In genomic region chr19:277581-278165, GRCh38 we compare ENCODE assay signal across 1 cellular context.
TF ChIP-seq lines count a peak whose summit lies in the region.

No MANE protein-coding gene starts in this region.

TF ChIP-seq in A549, 52 proteins besides CTCF, POLR2A, EP300 and RAD21 (continued from another document):
- TF ChIP-seq, protein P1, sequence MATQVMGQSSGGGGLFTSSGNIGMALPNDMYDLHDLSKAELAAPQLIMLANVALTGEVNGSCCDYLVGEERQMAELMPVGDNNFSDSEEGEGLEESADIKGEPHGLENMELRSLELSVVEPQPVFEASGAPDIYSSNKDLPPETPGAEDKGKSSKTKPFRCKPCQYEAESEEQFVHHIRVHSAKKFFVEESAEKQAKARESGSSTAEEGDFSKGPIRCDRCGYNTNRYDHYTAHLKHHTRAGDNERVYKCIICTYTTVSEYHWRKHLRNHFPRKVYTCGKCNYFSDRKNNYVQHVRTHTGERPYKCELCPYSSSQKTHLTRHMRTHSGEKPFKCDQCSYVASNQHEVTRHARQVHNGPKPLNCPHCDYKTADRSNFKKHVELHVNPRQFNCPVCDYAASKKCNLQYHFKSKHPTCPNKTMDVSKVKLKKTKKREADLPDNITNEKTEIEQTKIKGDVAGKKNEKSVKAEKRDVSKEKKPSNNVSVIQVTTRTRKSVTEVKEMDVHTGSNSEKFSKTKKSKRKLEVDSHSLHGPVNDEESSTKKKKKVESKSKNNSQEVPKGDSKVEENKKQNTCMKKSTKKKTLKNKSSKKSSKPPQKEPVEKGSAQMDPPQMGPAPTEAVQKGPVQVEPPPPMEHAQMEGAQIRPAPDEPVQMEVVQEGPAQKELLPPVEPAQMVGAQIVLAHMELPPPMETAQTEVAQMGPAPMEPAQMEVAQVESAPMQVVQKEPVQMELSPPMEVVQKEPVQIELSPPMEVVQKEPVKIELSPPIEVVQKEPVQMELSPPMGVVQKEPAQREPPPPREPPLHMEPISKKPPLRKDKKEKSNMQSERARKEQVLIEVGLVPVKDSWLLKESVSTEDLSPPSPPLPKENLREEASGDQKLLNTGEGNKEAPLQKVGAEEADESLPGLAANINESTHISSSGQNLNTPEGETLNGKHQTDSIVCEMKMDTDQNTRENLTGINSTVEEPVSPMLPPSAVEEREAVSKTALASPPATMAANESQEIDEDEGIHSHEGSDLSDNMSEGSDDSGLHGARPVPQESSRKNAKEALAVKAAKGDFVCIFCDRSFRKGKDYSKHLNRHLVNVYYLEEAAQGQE (IDR thresholded peaks at IDR 0.05) = peak; percentile 63
TF ChIP-seq in A549: peak in this region for 1.
